ENCODE assay signal across 12 cellular contexts in the genomic region with DNA sequence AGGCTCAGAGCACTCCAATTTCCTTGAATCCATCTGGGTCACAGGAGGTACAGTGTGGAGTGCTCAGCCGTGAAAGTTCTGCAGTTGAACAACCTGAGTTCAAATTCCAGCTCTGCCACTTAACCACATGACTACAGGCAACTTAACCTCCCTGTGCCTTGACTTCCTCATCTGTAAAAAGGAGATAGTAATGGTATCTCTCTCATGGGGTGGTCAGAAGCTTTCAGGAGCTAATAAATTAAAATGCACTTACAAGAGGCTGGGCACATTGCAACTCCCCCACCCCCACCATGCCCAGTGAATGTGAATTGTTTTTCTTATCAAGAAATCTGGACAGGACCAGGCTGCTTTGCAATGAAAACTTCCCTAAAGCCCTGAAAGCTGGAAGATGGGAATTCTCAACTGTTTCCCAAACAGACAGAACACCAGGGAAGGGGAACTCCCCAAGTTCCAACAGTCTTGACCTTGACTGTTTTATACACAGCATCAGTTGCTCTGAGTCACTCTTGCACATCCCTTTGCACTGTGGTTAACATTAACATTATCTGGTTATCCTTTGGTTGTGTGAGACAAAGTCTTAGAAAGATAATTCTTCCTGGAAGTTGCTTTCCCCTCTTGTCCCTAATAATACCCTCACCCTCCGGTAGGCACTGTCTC.
A peak's percentile ranks its signal among the peaks of the same experiment; 100 is the strongest.
DNase-seq lines count a peak whose midpoint lies in the region; ATAC-seq and TF ChIP-seq lines count a peak whose summit lies in the region.
"Had no signal": no experiment of that assay in that cellular context is flagged by ENCODE, and none has a peak within 500 bp of the region (broad histone marks: within the 10 kb centered on the region; RNA-seq: fewer than 3 reads in every experiment).

No MANE protein-coding gene starts in this region.

- H3K4me3 Mint-ChIP-seq in MCF 10A (ENCODE audit: unreplicated experiment), result no peak overlapping the region
- H3K4me3 Mint-ChIP-seq: activated naive CD4-positive, alpha-beta T cell treated with anti-CD3 and anti-CD28 coated beads, Interleukin-2, amount 50 U/mL, for 24 hours; naive B cell had no signal

- no peak overlapping the region for H3K9ac ChIP-seq in mucosa of rectum (ENCODE audit: low read depth in 1 of 2, low read length in 2 of 2)

- ATAC-seq in heart right ventricle, result peak in 5 of 8 donors; percentile 19 to 58 (median 35)
- peak; percentile 65 for ATAC-seq in aorta (ENCODE audit: low FRiP score)
- ATAC-seq in GM21360 (IDR thresholded peaks at IDR 0.05; ENCODE audit: unreplicated experiment), result no peak

- DNase-seq in heart right ventricle (no peak), cardiac septum (ENCODE audit: low spot score) (no peak), MCF 10A (ENCODE audit: unreplicated experiment) (peak; percentile 30), aorta (no peak), NCI-H1436 (lab: John Stamatoyannopoulos, UW) (no peak), iPS-NIHi7 (ENCODE audit: extremely low spot score) (no peak)
- DNase-seq: activated CD4-positive, CD25-positive, alpha-beta regulatory T cell; MG63; naive B cell had no signal

- H3K27me3 ChIP-seq in heart right ventricle, result no peaks in the 10 kb centered on the region
- H3K27me3 ChIP-seq in mucosa of rectum (ENCODE audit: control insufficient read depth in 2 of 2, insufficient read depth in 2 of 2, low read length in 2 of 2), result no peaks in the 10 kb centered on the region
- H3K27me3 ChIP-seq in aorta (ENCODE audit: control insufficient read depth in 1 of 2, insufficient read depth in 2 of 2, low read length in 1 of 2), result no peaks in the 10 kb centered on the region
- H3K27me3 ChIP-seq: MG63 had no signal

- TF ChIP-seq CTCF in heart right ventricle (IDR thresholded peaks at IDR 0.05), result no peak
- no peak for TF ChIP-seq CTCF in MCF 10A (IDR thresholded peaks at IDR 0.05; ENCODE audit: unreplicated experiment)

- no TSS peak for BruUV-seq in MCF 10A (replicated peaks; lab: Mats Ljungman, UMichigan)

- WGBS in heart right ventricle, 2 donors, result 66 to 79% methylated on average over 2 of the region's 2 CpGs
- WGBS in aorta, 2 donors, result 45 to 57% methylated on average over 2 of the region's 2 CpGs

- no peaks in the 10 kb centered on the region for H3K36me3 ChIP-seq in heart right ventricle
- no peaks in the 10 kb centered on the region for H3K36me3 ChIP-seq in mucosa of rectum (ENCODE audit: control insufficient read depth in 2 of 2, insufficient read depth in 2 of 2, low read length in 2 of 2)
- H3K36me3 ChIP-seq in aorta (ENCODE audit: control insufficient read depth in 1 of 2, insufficient read depth in 2 of 2, low read length in 1 of 2), result no peaks in the 10 kb centered on the region
- H3K36me3 ChIP-seq: MG63 had no signal

- POLR2A ChIA-PET in MCF 10A (lab: Yijun Ruan, JAX), result interaction anchor here (0.6 to 0.7 kb wide), 2 partner anchors 9 to 125 kb away, joined by 3 to 4 read pairs; no protein-coding TSS in a partner anchor

- H3K27ac Mint-ChIP-seq in MCF 10A (ENCODE audit: low read depth, unreplicated experiment), result no peak overlapping the region
- H3K27ac Mint-ChIP-seq: activated naive CD4-positive, alpha-beta T cell treated with anti-CD3 and anti-CD28 coated beads, Interleukin-2, amount 50 U/mL, for 24 hours had no signal

- no peak overlapping the region for H3K4me3 ChIP-seq in heart right ventricle
- H3K4me3 ChIP-seq in mucosa of rectum (ENCODE audit: low read length in 2 of 2), result no peak overlapping the region
- H3K4me3 ChIP-seq in aorta (ENCODE audit: low read length in 2 of 2), result no peak overlapping the region
- H3K4me3 ChIP-seq: MG63 had no signal

- H3K27me3 Mint-ChIP-seq in MCF 10A (ENCODE audit: insufficient read depth, unreplicated experiment), result no peaks in the 10 kb centered on the region
- H3K27me3 Mint-ChIP-seq: activated naive CD4-positive, alpha-beta T cell treated with anti-CD3 and anti-CD28 coated beads, Interleukin-2, amount 50 U/mL, for 24 hours had no signal

- intact Hi-C loops in heart right ventricle (cut with DNase I) (no loop called here), cardiac septum (cut with DNase I) (no loop called here), MCF 10A (cut with micrococcal nuclease) (no loop called here), aorta (cut with DNase I) (loop anchor here in 1 of 2 donors (10.0 kb wide), 1 partner anchor 82 kb away; no protein-coding TSS in a partner anchor)

- H3K36me3 Mint-ChIP-seq in MCF 10A (ENCODE audit: insufficient read depth, unreplicated experiment), result peaks cover 5% of the 10 kb centered on the region
- H3K36me3 Mint-ChIP-seq: activated naive CD4-positive, alpha-beta T cell treated with anti-CD3 and anti-CD28 coated beads, Interleukin-2, amount 50 U/mL, for 24 hours; naive B cell had no signal

- H3K4me1 ChIP-seq in heart right ventricle (peaks cover 3 to 25% (median 15%) of the 10 kb centered on the region in 9 donors), mucosa of rectum (ENCODE audit: control insufficient read depth in 2 of 2, insufficient read depth in 2 of 2, low read length in 2 of 2) (no peaks in the 10 kb centered on the region), aorta (ENCODE audit: control insufficient read depth in 1 of 2, insufficient read depth in 2 of 2, low read length in 2 of 2) (peaks cover 2 to 5% of the 10 kb centered on the region in 2 donors)

- CTCF ChIA-PET in MCF 10A (lab: Yijun Ruan, JAX), result no interaction called here

- peaks cover 5% of the 10 kb centered on the region for H3K4me1 Mint-ChIP-seq in MCF 10A (ENCODE audit: insufficient read depth, unreplicated experiment)

- H3K27ac ChIP-seq in heart right ventricle, result peak overlapping the region in 7 of 10 donors; percentile 9 to 78 (median 56)
- H3K27ac ChIP-seq in mucosa of rectum (ENCODE audit: low read depth in 2 of 2, low read length in 2 of 2), result peak overlapping the region; percentile 25 to 31
- peak overlapping the region; percentile 22 to 68 for H3K27ac ChIP-seq in aorta (ENCODE audit: low read depth in 1 of 2, low read length in 2 of 2)

- H3K9me3 Mint-ChIP-seq in MCF 10A (ENCODE audit: unreplicated experiment), result no peaks in the 10 kb centered on the region
- H3K9me3 Mint-ChIP-seq: activated naive CD4-positive, alpha-beta T cell treated with anti-CD3 and anti-CD28 coated beads, Interleukin-2, amount 50 U/mL, for 24 hours; naive B cell had no signal

- no peaks in the 10 kb centered on the region for H3K9me3 ChIP-seq in heart right ventricle
- H3K9me3 ChIP-seq in mucosa of rectum (ENCODE audit: control insufficient read depth in 2 of 2, low read length in 2 of 2), result no peaks in the 10 kb centered on the region
- H3K9me3 ChIP-seq in aorta (ENCODE audit: control insufficient read depth, low read length), result no peaks in the 10 kb centered on the region
- H3K9me3 ChIP-seq: MG63 had no signal
